ENCODE assay signal across 8 cellular contexts in genomic region chr17:49191917-49192741, GRCh38. TPM values are rescaled to one million over a fixed set of nuclear protein-coding genes. Genes with fewer than 3 reads are reported as not detected.
A peak's percentile ranks its signal among the peaks of the same experiment; 100 is the strongest.
DNase-seq lines count a peak whose midpoint lies in the region; ATAC-seq, FAIRE-seq and TF ChIP-seq lines count a peak whose summit lies in the region.

No MANE protein-coding gene starts in this region.

- H3K27ac ChIP-seq in right atrium auricular region (peak overlapping the region; percentile 97 to 99), psoas muscle (peak overlapping the region; percentile 95), uterus (peak overlapping the region; percentile 97 to 100)

- WGBS in psoas muscle, 3 donors = 0 to 1% (median 0%) methylated on average over 49 to 53 of the region's 53 CpGs

- H3K9me3 ChIP-seq in right atrium auricular region = no peaks in the 10 kb centered on the region
- no peaks in the 10 kb centered on the region for H3K9me3 ChIP-seq in psoas muscle
- H3K9me3 ChIP-seq in uterus = no peaks in the 10 kb centered on the region

- intact Hi-C loops in psoas muscle (cut with DNase I) = loop anchor here in 1 of 2 donors (5.0 kb wide), 1 partner anchor 35 kb away; no protein-coding TSS in a partner anchor
- intact Hi-C loops in uterus (cut with DNase I; ENCODE audit: low total_unique reads) = no loop called here

- ATAC-seq in HG02885 (IDR thresholded peaks at IDR 0.05; ENCODE audit: poor library complexity, unreplicated experiment) (peak; percentile 51), psoas muscle (peak; percentile 86 to 93 (median 87))

- peaks cover 0 to 4% of the 10 kb centered on the region in 2 donors for H3K4me1 ChIP-seq in right atrium auricular region
- no peaks in the 10 kb centered on the region for H3K4me1 ChIP-seq in psoas muscle
- H3K4me1 ChIP-seq in uterus = no peaks in the 10 kb centered on the region

- H3K4me3 ChIP-seq in right atrium auricular region (peak overlapping the region; percentile 78 to 87), psoas muscle (peak overlapping the region; percentile 86), uterus (peak overlapping the region; percentile 80 to 93)

- FAIRE-seq in GM12892 (lab: Jason Lieb, UNC) = no peak

- TF ChIP-seq CTCF in right atrium auricular region (IDR thresholded peaks at IDR 0.05) = peak in 1 of 2 donors; percentile 64
- TF ChIP-seq CTCF in psoas muscle (IDR thresholded peaks at IDR 0.05) = no peak
- TF ChIP-seq CTCF in uterus (IDR thresholded peaks at IDR 0.05) = peak; percentile 36 to 46 (median 43)

- H3K27me3 ChIP-seq in right atrium auricular region = no peaks in the 10 kb centered on the region
- no peaks in the 10 kb centered on the region for H3K27me3 ChIP-seq in psoas muscle (ENCODE audit: insufficient read depth in 3 of 3, low read length in 2 of 3)
- H3K27me3 ChIP-seq in uterus = no peaks in the 10 kb centered on the region

- DNase-seq in GM12892 (ENCODE audit: insufficient read length) (peak; percentile 32), NCI-H146 (lab: John Stamatoyannopoulos, UW) (peak; percentile 98), T-helper 1 cell (peak; percentile 67 to 85 (median 77)), amniotic stem cell (lab: John Stamatoyannopoulos, UW) (peak; percentile 99), right atrium auricular region (ENCODE audit: low spot score) (peak; percentile 98), psoas muscle (peak; percentile 88 to 95), uterus (peak; percentile 92 to 95)

- TF ChIP-seq POLR2A in GM12892 (IDR thresholded peaks at IDR 0.05; ENCODE audit: low read depth, low read length) = peak; percentile 48
- no peak for TF ChIP-seq POLR2A in uterus (IDR thresholded peaks at IDR 0.05)

- H3K36me3 ChIP-seq in right atrium auricular region = no peaks in the 10 kb centered on the region
- no peaks in the 10 kb centered on the region for H3K36me3 ChIP-seq in psoas muscle (ENCODE audit: insufficient read depth in 1 of 2, low read depth in 1 of 2)
- H3K36me3 ChIP-seq in uterus = no peaks in the 10 kb centered on the region

RNA-seq across cellular contexts. Expression of gene GNGT2, which starts 18.2 kb away (rescaled TPM):
- 33.7 TPM for polyA plus RNA-seq in GM12892 (2012; ENCODE audit: missing spikeins)
- total RNA-seq in right atrium auricular region (1 to 10 TPM in 1 of 2 donors, under 1 TPM in 1; 0.90 to 1.4 TPM), psoas muscle (1 to 10 TPM in 1 of 4 donors, under 1 TPM in 3; 0.39 to 2.0 (median 0.49) TPM), uterus (1 to 10 TPM in 2 of 4 donors, not detected in 2; 5.5 to 6.7 TPM)
- 1 to 10 TPM in 1 of 3 donors, under 1 TPM in 2; 0.32 to 1.3 (median 0.58) TPM for polyA plus RNA-seq in psoas muscle

RNA-seq across cellular contexts. Expression of gene ABI3, which starts 18.4 kb away (rescaled TPM):
- 22.7 TPM for polyA plus RNA-seq in GM12892 (2012; ENCODE audit: missing spikeins)
- total RNA-seq in right atrium auricular region = 1 to 10 TPM; 6.7 to 8.2 TPM
- 1 to 10 TPM; 1.9 to 3.8 (median 2.5) TPM for total RNA-seq in psoas muscle
- polyA plus RNA-seq in psoas muscle = 1 to 10 TPM; 1.1 to 2.9 (median 2.1) TPM
- total RNA-seq in uterus = 10 to 100 TPM in 2 of 4 donors, 1 to 10 TPM in 2; 5.9 to 32.9 (median 13.9) TPM

RNA-seq across cellular contexts. Expression of gene PHOSPHO1, which starts 38.5 kb away (rescaled TPM):
- 0.81 TPM for polyA plus RNA-seq in GM12892 (2012; ENCODE audit: missing spikeins)
- total RNA-seq in right atrium auricular region = 1 to 10 TPM in 1 of 2 donors, under 1 TPM in 1; 0.56 to 2.2 TPM
- total RNA-seq in psoas muscle = 1 to 10 TPM in 3 of 4 donors, under 1 TPM in 1; 0.30 to 4.2 (median 1.7) TPM
- under 1 TPM; 0.59 to 0.70 (median 0.68) TPM for polyA plus RNA-seq in psoas muscle
- total RNA-seq in uterus = 1 to 10 TPM in 1 of 4 donors, under 1 TPM in 1, not detected in 2; 0.40 to 2.4 TPM

RNA-seq across cellular contexts. Expression of gene B4GALNT2, which starts 59.6 kb away (rescaled TPM):
- polyA plus RNA-seq in GM12892 (2012; ENCODE audit: missing spikeins) = not detected
- total RNA-seq in right atrium auricular region (not detected), psoas muscle (under 1 TPM in 1 of 4 donors, not detected in 3; 0.04 TPM), uterus (under 1 TPM in 3 of 4 donors, not detected in 1; under 0.01 to 0.18 (median 0.07) TPM)
- polyA plus RNA-seq in psoas muscle = under 1 TPM in 1 of 3 donors, not detected in 2; under 0.01 TPM

Comparison
In these comparisons a context has a peak if more than half of its experiments do, and no peak if none do; other contexts are left out.
1. Peak in every context shown above with its lines: DNase-seq, ATAC-seq, H3K4me3 ChIP-seq and H3K27ac ChIP-seq.
2. DNase-seq: peak in every context shown above with its lines; median percentile 99 in amniotic stem cell; 98 in NCI-H146; 98 in right atrium auricular region; 94 in uterus; 92 in psoas muscle; 77 in T-helper 1 cell; 32 in GM12892.